8 cellular contexts compared by ENCODE assay signal in the genomic region with DNA sequence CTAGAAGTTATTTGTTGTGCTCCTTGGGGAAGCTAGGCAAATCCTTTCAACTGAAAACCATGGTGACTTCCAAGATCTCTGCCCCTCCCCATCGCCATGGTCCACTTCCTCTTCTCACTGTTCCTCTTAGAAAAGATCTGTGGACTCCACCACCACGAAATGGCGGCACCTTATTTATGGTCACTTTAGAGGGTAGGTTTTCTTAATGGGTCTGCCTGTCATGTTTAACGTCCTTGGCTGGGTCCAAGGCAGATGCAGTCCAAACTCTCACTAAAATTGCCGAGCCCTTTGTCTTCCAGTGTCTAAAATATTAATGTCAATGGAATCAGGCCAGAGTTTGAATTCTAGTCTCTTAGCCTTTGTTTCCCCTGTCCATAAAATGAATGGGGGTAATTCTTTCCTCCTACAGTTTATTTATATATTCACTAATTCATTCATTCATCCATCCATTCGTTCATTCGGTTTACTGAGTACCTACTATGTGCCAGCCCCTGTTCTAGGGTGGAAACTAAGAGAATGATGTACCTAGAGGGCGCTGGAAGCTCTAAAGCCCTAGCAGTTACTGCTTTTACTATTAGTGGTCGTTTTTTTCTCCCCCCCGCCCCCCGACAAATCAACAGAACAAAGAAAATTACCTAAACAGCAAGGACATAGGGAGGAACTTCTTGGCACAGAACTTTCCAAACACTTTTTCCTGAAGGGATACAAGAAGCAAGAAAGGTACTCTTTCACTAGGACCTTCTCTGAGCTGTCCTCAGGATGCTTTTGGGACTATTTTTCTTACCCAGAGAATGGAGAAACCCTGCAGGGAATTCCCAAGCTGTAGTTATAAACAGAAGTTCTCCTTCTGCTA. TPM values are rescaled to one million over a fixed set of nuclear protein-coding genes. Genes with fewer than 3 reads are reported as not detected.
DNase-seq lines count a peak whose midpoint lies in the region; ATAC-seq, FAIRE-seq and TF ChIP-seq lines count a peak whose summit lies in the region.

No MANE protein-coding gene starts in this region.

- TSS peak; percentile 84 for BruUV-seq in GM12878 (replicated peaks; lab: Mats Ljungman, UMichigan)

- peak; percentile 93 for FAIRE-seq in GM12878 (lab: Jason Lieb, UNC)
- FAIRE-seq in kidney (lab: Jason Lieb, UNC) = no peak

- TF ChIP-seq CTCF in AG10803 (conservative IDR thresholded peaks at IDR 0.05; ENCODE audit: low read length) (peak; percentile 51), OCI-LY1 (IDR thresholded peaks at IDR 0.05; ENCODE audit: low read length) (peak; percentile 78), GM12878 (IDR thresholded peaks at IDR 0.05 in 2 of 3, conservative IDR thresholded peaks at IDR 0.05 in 1 of 3; ENCODE audit: control insufficient read depth in 2 of 3, extremely low read depth in 1 of 3, insufficient read depth in 1 of 3, low read depth in 3 of 3, low read length in 3 of 3) (peak; percentile 48 to 62 (median 54)), kidney (IDR thresholded peaks at IDR 0.05; ENCODE audit: borderline replicate concordance, extremely low read depth, insufficient read depth) (peak; percentile 30)

- H3K79me2 ChIP-seq in OCI-LY1 (ENCODE audit: insufficient read depth, low read length) (peaks cover 34% of the 10 kb centered on the region), GM12878 (ENCODE audit: control insufficient read depth, insufficient read depth, low read length) (peaks cover 68% of the 10 kb centered on the region)

- H3K4me1 ChIP-seq in OCI-LY1 (ENCODE audit: insufficient read depth, low read length, severe bottlenecking) (peaks cover 33% of the 10 kb centered on the region), GM12878 (ENCODE audit: control insufficient read depth, insufficient read depth, low read length) (peaks cover 6% of the 10 kb centered on the region), kidney (ENCODE audit: control insufficient read depth in 1 of 2, insufficient read depth in 1 of 2, low read depth in 1 of 2, low read length in 2 of 2) (no peaks in the 10 kb centered on the region), stomach smooth muscle (ENCODE audit: control insufficient read depth, insufficient read depth, low read length) (peaks cover 2% of the 10 kb centered on the region)

- H2AFZ ChIP-seq in OCI-LY1 (ENCODE audit: low read length) = peak overlapping the region; percentile 16; the same call in 1 of the 2 replicates
- peak overlapping the region; percentile 27; the same call in 1 of the 2 replicates for H2AFZ ChIP-seq in GM12878 (ENCODE audit: control insufficient read depth, low read depth, low read length)

- ATAC-seq in GM18907 (IDR thresholded peaks at IDR 0.05; ENCODE audit: unreplicated experiment) (peak; percentile 32), GM12878 (peak; percentile 47), HG03139 (IDR thresholded peaks at IDR 0.05; ENCODE audit: unreplicated experiment) (no peak)

- H3K4me3 ChIP-seq in AG10803 (ENCODE audit: low read length) (peak overlapping the region; percentile 83), OCI-LY1 (ENCODE audit: low read depth, low read length, poor library complexity, severe bottlenecking) (peak overlapping the region; percentile 77), GM12878 (peak overlapping the region; percentile 77), kidney (ENCODE audit: low read length in 2 of 2) (peak overlapping the region; percentile 91 to 98), stomach smooth muscle (ENCODE audit: low read length in 2 of 2) (peak overlapping the region; percentile 94 to 98)

- H3K9ac ChIP-seq in OCI-LY1 (ENCODE audit: low read length) = peak overlapping the region; percentile 86
- H3K9ac ChIP-seq in GM12878 (ENCODE audit: control insufficient read depth, insufficient read depth, low read length) = peak overlapping the region; percentile 100
- H3K9ac ChIP-seq in kidney (ENCODE audit: low read length in 2 of 2) = peak overlapping the region; percentile 89 to 99
- H3K9ac ChIP-seq in stomach smooth muscle (ENCODE audit: low read length in 2 of 2) = peak overlapping the region; percentile 97 to 98

- POLR2A ChIA-PET in GM12878 (lab: Charles Lee) = interaction anchor here (0.6 to 24.8 kb wide), 10 partner anchors 11 to 933 kb away, joined by 3 to 718 read pairs (median 6); partner anchors contain the start of genes EIF3J, SPG11 and TRIM69

- H3K4me2 ChIP-seq in OCI-LY1 (ENCODE audit: low read length) (peak overlapping the region; percentile 91), GM12878 (ENCODE audit: control insufficient read depth, insufficient read depth) (peak overlapping the region; percentile 67)

- in situ Hi-C loops in GM12878 (cut with MboI) = loop anchor here (5.0 kb wide), 1 partner anchor 43 kb away; no protein-coding TSS in a partner anchor

- DNase-seq in AG10803 (ENCODE audit: low read depth) (peak; percentile 22), GM12878 (ENCODE audit: low read depth, low spot score) (peak; percentile 69), kidney (no peak), amniotic stem cell (lab: John Stamatoyannopoulos, UW) (no peak)

- no peaks in the 10 kb centered on the region for H3F3A ChIP-seq in OCI-LY1 (ENCODE audit: insufficient read depth, low read length)

- H3K27me3 ChIP-seq in OCI-LY1 (ENCODE audit: insufficient read depth, low read length) (no peaks in the 10 kb centered on the region), GM12878 (replicated peaks in 1 of 2; ENCODE audit: control insufficient read depth in 2 of 2, insufficient read depth in 2 of 2, low read length in 1 of 2) (no peaks in the 10 kb centered on the region), stomach smooth muscle (ENCODE audit: control insufficient read depth in 1 of 2, insufficient read depth in 2 of 2, low read length in 2 of 2) (no peaks in the 10 kb centered on the region)

- H3K27ac ChIP-seq in OCI-LY1 (ENCODE audit: low read depth, low read length, poor library complexity, severe bottlenecking) (peak overlapping the region; percentile 84), GM12878 (ENCODE audit: control insufficient read depth, insufficient read depth) (peak overlapping the region; percentile 99), kidney (ENCODE audit: low read depth in 2 of 2, low read length in 2 of 2) (peak overlapping the region; percentile 99 to 100), stomach smooth muscle (ENCODE audit: low read length) (peak overlapping the region; percentile 99)

- CTCF ChIA-PET in GM12878 (lab: Yijun Ruan, JAX) = interaction anchor here (0.9 to 14.3 kb wide), 14 partner anchors 11 to 164 kb away, joined by 3 to 278 read pairs (median 5); partner anchors contain the start of genes SPG11 and TRIM69

- no peaks in the 10 kb centered on the region for H3K9me3 ChIP-seq in OCI-LY1 (ENCODE audit: low read length)
- no peaks in the 10 kb centered on the region for H3K9me3 ChIP-seq in GM12878 (replicated peaks; ENCODE audit: control insufficient read depth, insufficient read depth, low read length)
- H3K9me3 ChIP-seq in kidney (ENCODE audit: control insufficient read depth in 1 of 2, low read length in 2 of 2) = no peaks in the 10 kb centered on the region
- no peaks in the 10 kb centered on the region for H3K9me3 ChIP-seq in stomach smooth muscle (ENCODE audit: control insufficient read depth in 2 of 2, low read length in 2 of 2)

- intact Hi-C loops in GM12878 (cut with micrococcal nuclease; ENCODE audit: unreplicated experiment) = loop anchor here (1.0 kb wide), 2 partner anchors 16 to 47 kb away; partner anchors contain the start of gene SPG11
- intact Hi-C loops in kidney (cut with DNase I) = no loop called here

- peak; percentile 57 for TF ChIP-seq RAD21 in GM12878 (IDR thresholded peaks at IDR 0.05; ENCODE audit: insufficient read depth, low read depth, low read length)

- peak; percentile 75 for TF ChIP-seq POLR2A in GM12878 (IDR thresholded peaks at IDR 0.05; ENCODE audit: low read depth, low read length)

- peak; percentile 11 to 56; a peak in 1 of 4 replicates for TF ChIP-seq EP300 in GM12878 (IDR thresholded peaks at IDR 0.05; ENCODE audit: borderline replicate concordance in 1 of 2, control insufficient read depth in 1 of 2, low read depth in 2 of 2, low read length in 2 of 2)

- no peaks in the 10 kb centered on the region for H3K9me2 ChIP-seq in OCI-LY1 (ENCODE audit: low read depth, low read length)

- H4K20me1 ChIP-seq in OCI-LY1 (ENCODE audit: insufficient read depth, low read length) (0 out of 2 replicates have a peak, but pooled peaks cover 3% of the 10 kb centered on the region), GM12878 (ENCODE audit: control insufficient read depth, insufficient read depth) (peaks cover 17% of the 10 kb centered on the region)

- RAD21 ChIA-PET in GM12878 (lab: Charles Lee; ENCODE audit: unreplicated experiment) = interaction anchor here (0.5 to 18.4 kb wide), 13 partner anchors 8 to 662 kb away, joined by 3 to 653 read pairs (median 4); partner anchors contain the start of genes GOLM2, SPG11 and TRIM69

- SMC1A ChIA-PET in GM12878 (lab: Charles Lee; ENCODE audit: uncharacterized antibody, unreplicated experiment) = interaction anchor here (0.6 to 19.0 kb wide), 13 partner anchors 9 to 279 kb away, joined by 3 to 637 read pairs (median 7); partner anchors contain the start of genes SPG11 and TRIM69

- H3K36me3 ChIP-seq in OCI-LY1 (ENCODE audit: insufficient read depth, low read length) = peaks cover 24% of the 10 kb centered on the region; the same call in 1 of the 2 replicates
- H3K36me3 ChIP-seq in GM12878 (ENCODE audit: control insufficient read depth in 2 of 2, insufficient read depth in 2 of 2, low read length in 1 of 2) = peaks cover 4 to 20% of the 10 kb centered on the region in 2 experiments
- H3K36me3 ChIP-seq in kidney (ENCODE audit: control insufficient read depth in 1 of 2, insufficient read depth in 2 of 2, low read length in 2 of 2) = peaks cover 3 to 8% of the 10 kb centered on the region in 2 donors
- H3K36me3 ChIP-seq in stomach smooth muscle (ENCODE audit: control insufficient read depth in 2 of 2, insufficient read depth in 2 of 2, low read length in 2 of 2) = peaks cover 0 to 3% of the 10 kb centered on the region in 2 donors

- WGBS in GM12878 (ENCODE audit: insufficient coverage, insufficient replicate concordance, low lambda C conversion rate, missing lambda C conversion rate) = 0% methylated on average over 11 of the region's 11 CpGs

RNA-seq across cellular contexts. Expression of gene PATL2, which starts 0.7 kb away (rescaled TPM):
- total RNA-seq in GM12878 (2013; cell fraction: nucleolus; rRNA removed) = 27.2 and 29.4 TPM in 2 replicates
- total RNA-seq in GM12878 (2014; rRNA removed) = 11.0 and 11.5 TPM in 2 replicates
- 12.5 and 13.1 TPM in 2 replicates for total RNA-seq in GM12878 (2014; rRNA removed; fragmentation: Illumina TruSeq; extraction: Trizol)
- 10.7 and 11.5 TPM in 2 replicates for total RNA-seq in GM12878 (2021)
- 14.7 TPM for polyA plus RNA-seq in GM12878 (2011; ENCODE audit: low read depth)
- 13.5 and 14.8 TPM in 2 replicates for polyA plus RNA-seq in GM12878 (2011; rRNA removed)
- polyA plus RNA-seq in GM12878 (2011; cell fraction: cytosol; rRNA removed) = 11.4 and 11.8 TPM in 2 replicates
- 47.9 and 62.2 TPM in 2 replicates for polyA plus RNA-seq in GM12878 (2011; cell fraction: nucleus; rRNA removed)
- polyA plus RNA-seq in GM12878 (2012) = 16.2 and 17.7 TPM in 2 replicates
- 11.9 and 14.8 TPM in 2 replicates for polyA plus RNA-seq in GM12878 (2014; fragmentation: Illumina TruSeq; extraction: Trizol)
- polyA plus RNA-seq in GM12878 (2014; fragmentation: Nextera tagmentation; extraction: Ambion mirVana) = 10 to 100 TPM; 12.4 TPM
- polyA plus RNA-seq in GM12878 (2014; rRNA removed) = 16.2 and 19.3 TPM in 2 replicates
- 1 to 10 TPM; 4.2 to 7.3 TPM for polyA plus RNA-seq in GM12878 (2016; fragmentation: Nextera tagmentation; extraction: Ambion mirVana)
- 6.1 and 8.7 TPM in 2 replicates for polyA minus RNA-seq in GM12878 (2011; rRNA and poly(A)+ RNA removed)
- 2.1 and 6.7 TPM in 2 replicates for polyA minus RNA-seq in GM12878 (2011; cell fraction: cytosol; rRNA and poly(A)+ RNA removed)
- polyA minus RNA-seq in GM12878 (2011; cell fraction: nucleus; rRNA and poly(A)+ RNA removed) = 10.9 and 15.6 TPM in 2 replicates
- total RNA-seq in kidney = 2.1 TPM
- 0.73 TPM for polyA plus RNA-seq in kidney (ENCODE audit: insufficient read depth, low read depth, low replicate concordance)

RNA-seq across cellular contexts. Expression of gene B2M, which starts 0.9 kb away (rescaled TPM):
- total RNA-seq in GM12878 (2013; cell fraction: nucleolus; rRNA removed) = 6,462 and 7,066 TPM in 2 replicates
- 4,481 and 5,701 TPM in 2 replicates for total RNA-seq in GM12878 (2014; rRNA removed)
- 5,217 and 5,589 TPM in 2 replicates for total RNA-seq in GM12878 (2014; rRNA removed; fragmentation: Illumina TruSeq; extraction: Trizol)
- total RNA-seq in GM12878 (2021) = 2,901 and 3,170 TPM in 2 replicates
- 6,007 TPM for polyA plus RNA-seq in GM12878 (2011; ENCODE audit: low read depth)
- polyA plus RNA-seq in GM12878 (2011; rRNA removed) = 12,663 and 17,808 TPM in 2 replicates
- polyA plus RNA-seq in GM12878 (2011; cell fraction: cytosol; rRNA removed) = 7,019 and 28,739 TPM in 2 replicates
- polyA plus RNA-seq in GM12878 (2011; cell fraction: nucleus; rRNA removed) = 2,031 and 2,366 TPM in 2 replicates
- 6,970 and 7,434 TPM in 2 replicates for polyA plus RNA-seq in GM12878 (2012)
- polyA plus RNA-seq in GM12878 (2014; fragmentation: Illumina TruSeq; extraction: Trizol) = 11,414 and 13,691 TPM in 2 replicates
- over 10,000 TPM; 16,306 to 22,794 TPM for polyA plus RNA-seq in GM12878 (2014; fragmentation: Nextera tagmentation; extraction: Ambion mirVana)
- polyA plus RNA-seq in GM12878 (2014; rRNA removed) = 4,868 and 5,894 TPM in 2 replicates
- 1,000 to 10,000 TPM; 8,335 to 8,413 TPM for polyA plus RNA-seq in GM12878 (2016; fragmentation: Nextera tagmentation; extraction: Ambion mirVana)
- 2,834 and 3,344 TPM in 2 replicates for polyA minus RNA-seq in GM12878 (2011; rRNA and poly(A)+ RNA removed)
- polyA minus RNA-seq in GM12878 (2011; cell fraction: cytosol; rRNA and poly(A)+ RNA removed) = 1,355 and 1,504 TPM in 2 replicates
- polyA minus RNA-seq in GM12878 (2011; cell fraction: nucleus; rRNA and poly(A)+ RNA removed) = 373 and 393 TPM in 2 replicates
- total RNA-seq in kidney = 1,898 TPM
- polyA plus RNA-seq in kidney (ENCODE audit: insufficient read depth, low read depth, low replicate concordance) = 3,515 TPM

RNA-seq across cellular contexts. Expression of gene TRIM69, which starts 25.9 kb away (rescaled TPM):
- 15.1 and 16.3 TPM in 2 replicates for total RNA-seq in GM12878 (2013; cell fraction: nucleolus; rRNA removed)
- total RNA-seq in GM12878 (2014; rRNA removed) = 29.5 and 35.0 TPM in 2 replicates
- 38.7 and 43.6 TPM in 2 replicates for total RNA-seq in GM12878 (2014; rRNA removed; fragmentation: Illumina TruSeq; extraction: Trizol)
- total RNA-seq in GM12878 (2021) = 48.8 and 50.7 TPM in 2 replicates
- 28.8 TPM for polyA plus RNA-seq in GM12878 (2011; ENCODE audit: low read depth)
- 52.7 and 73.6 TPM in 2 replicates for polyA plus RNA-seq in GM12878 (2011; rRNA removed)
- 24.7 and 25.5 TPM in 2 replicates for polyA plus RNA-seq in GM12878 (2011; cell fraction: cytosol; rRNA removed)
- polyA plus RNA-seq in GM12878 (2011; cell fraction: nucleus; rRNA removed) = 17.8 and 22.2 TPM in 2 replicates
- 33.7 and 47.6 TPM in 2 replicates for polyA plus RNA-seq in GM12878 (2012)
- 46.8 and 57.8 TPM in 2 replicates for polyA plus RNA-seq in GM12878 (2014; fragmentation: Illumina TruSeq; extraction: Trizol)
- polyA plus RNA-seq in GM12878 (2014; fragmentation: Nextera tagmentation; extraction: Ambion mirVana) = 10 to 100 TPM; 11.2 to 20.4 TPM
- polyA plus RNA-seq in GM12878 (2014; rRNA removed) = 32.4 and 37.8 TPM in 2 replicates
- 10 to 100 TPM; 36.9 to 44.9 TPM for polyA plus RNA-seq in GM12878 (2016; fragmentation: Nextera tagmentation; extraction: Ambion mirVana)
- 42.7 and 56.3 TPM in 2 replicates for polyA minus RNA-seq in GM12878 (2011; rRNA and poly(A)+ RNA removed)
- polyA minus RNA-seq in GM12878 (2011; cell fraction: cytosol; rRNA and poly(A)+ RNA removed) = 16.0 and 18.2 TPM in 2 replicates
- 33.6 and 42.5 TPM in 2 replicates for polyA minus RNA-seq in GM12878 (2011; cell fraction: nucleus; rRNA and poly(A)+ RNA removed)
- 29.6 TPM for total RNA-seq in kidney
- polyA plus RNA-seq in kidney (ENCODE audit: insufficient read depth, low read depth, low replicate concordance) = 41.2 TPM

RNA-seq across cellular contexts. Expression of gene SPG11, which starts 47.0 kb away (rescaled TPM):
- 375 and 390 TPM in 2 replicates for total RNA-seq in GM12878 (2013; cell fraction: nucleolus; rRNA removed)
- total RNA-seq in GM12878 (2014; rRNA removed) (61.2 and 65.6 TPM in 2 replicates), GM12878 (2014; rRNA removed; fragmentation: Illumina TruSeq; extraction: Trizol) (57.2 and 62.1 TPM in 2 replicates), GM12878 (2021) (59.2 and 59.3 TPM in 2 replicates), kidney (100 TPM)
- 25.8 TPM for polyA plus RNA-seq in GM12878 (2011; ENCODE audit: low read depth)
- polyA plus RNA-seq in GM12878 (2011; rRNA removed) (78.0 and 85.1 TPM in 2 replicates), GM12878 (2014; fragmentation: Illumina TruSeq; extraction: Trizol) (48.2 and 51.5 TPM in 2 replicates), GM12878 (2014; fragmentation: Nextera tagmentation; extraction: Ambion mirVana) (10 to 100 TPM; 22.1 to 23.6 TPM), GM12878 (2014; rRNA removed) (39.9 and 46.2 TPM in 2 replicates), GM12878 (2016; fragmentation: Nextera tagmentation; extraction: Ambion mirVana) (10 to 100 TPM; 34.3 to 41.7 TPM), kidney (ENCODE audit: insufficient read depth, low read depth, low replicate concordance) (35.3 TPM)
- polyA plus RNA-seq in GM12878 (2011; cell fraction: cytosol; rRNA removed) = 84.0 and 93.3 TPM in 2 replicates
- 99.7 and 125 TPM in 2 replicates for polyA plus RNA-seq in GM12878 (2011; cell fraction: nucleus; rRNA removed)
- 41.8 and 52.2 TPM in 2 replicates for polyA plus RNA-seq in GM12878 (2012)
- polyA minus RNA-seq in GM12878 (2011; rRNA and poly(A)+ RNA removed) = 143 and 157 TPM in 2 replicates
- 38.9 and 54.1 TPM in 2 replicates for polyA minus RNA-seq in GM12878 (2011; cell fraction: cytosol; rRNA and poly(A)+ RNA removed)
- 68.2 and 117 TPM in 2 replicates for polyA minus RNA-seq in GM12878 (2011; cell fraction: nucleus; rRNA and poly(A)+ RNA removed)

Comparison
In these comparisons a context has a peak if more than half of its experiments do, and no peak if none do; other contexts are left out.
1. DNase-seq: peak in AG10803 (single experiment) and GM12878 (single experiment); none in kidney (single experiment) and amniotic stem cell (single experiment).
2. Peak in every context shown above with its lines, with median percentiles within 50 percentile points of each other: H3K4me3 ChIP-seq, CTCF ChIP-seq, H3K27ac ChIP-seq and H3K9ac ChIP-seq.